ENCODE assay signal across 31 cellular contexts in the genomic region with DNA sequence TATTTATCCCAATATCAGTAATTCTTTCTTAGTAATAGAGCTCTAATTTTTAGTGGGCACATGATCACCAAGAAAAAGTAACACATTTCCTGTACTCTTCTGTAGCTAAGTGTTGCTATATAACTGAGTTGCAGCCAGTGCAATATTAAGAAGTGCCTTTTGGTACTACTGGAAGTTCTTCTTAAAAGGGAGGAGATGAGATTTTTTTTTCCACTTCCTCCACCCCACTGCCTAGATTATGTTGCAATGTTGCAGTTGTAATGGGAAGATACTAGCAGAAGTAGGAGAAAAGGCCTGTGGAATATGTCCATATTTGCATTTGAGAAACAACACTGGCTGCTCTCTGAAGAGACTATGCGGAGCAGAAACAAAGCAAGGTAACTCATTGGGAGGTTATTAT.
"Had no signal": no experiment of that assay in that cellular context is flagged by ENCODE, and none has a peak within 500 bp of the region (broad histone marks: within the 10 kb centered on the region; RNA-seq: fewer than 3 reads in every experiment).

No MANE protein-coding gene starts in this region.

- ATAC-seq: activated T-helper 17 cell treated with anti-CD3 and anti-CD28 coated beads, Interleukin-2, amount 50 U/mL, for 72 hours; K562; SK-N-SH treated with all-trans-retinoic acid at 6 μM for 48 hours; T-cell had no signal

- H3K27me3 Mint-ChIP-seq: activated CD4-positive, alpha-beta memory T cell treated with anti-CD3 and anti-CD28 coated beads, Interleukin-2, amount 10 ng/mL, durations not matched to agents 7 days and 5 days; activated naive CD8-positive, alpha-beta T cell; activated T-helper 17 cell treated with anti-CD3 and anti-CD28 coated beads, Interleukin-2, amount 50 U/mL, for 72 hours; T-cell had no signal

- H3K4me1 Mint-ChIP-seq: activated CD4-positive, alpha-beta memory T cell treated with anti-CD3 and anti-CD28 coated beads, Interleukin-2, amount 10 ng/mL, durations not matched to agents 7 days and 5 days; activated T-helper 17 cell treated with anti-CD3 and anti-CD28 coated beads, Interleukin-2, amount 50 U/mL, for 72 hours; T-cell had no signal

- DNase-seq: activated CD4-positive, alpha-beta memory T cell treated with anti-CD3 and anti-CD28 coated beads, Interleukin-2, amount 10 ng/mL, durations not matched to agents 7 days and 5 days; activated CD4-positive, alpha-beta T cell treated with anti-CD3 and anti-CD28 coated beads, Interleukin-2, amount 50 U/mL, for 1 hour; activated CD4-positive, CD25-positive, alpha-beta regulatory T cell; activated gamma-delta T cell; activated naive CD4-positive, alpha-beta T cell treated with anti-CD3 and anti-CD28 coated beads for 36 hours; activated T-cell treated with anti-CD3 and anti-CD28 coated beads for 4 hours; activated T-cell treated with anti-CD3 and anti-CD28 coated beads, Interleukin-2, amount 50 U/mL, for 48 hours; brain microvascular endothelial cell; Karpas-422; MM.1S; NCI-H1092 treated with DMSO at 0.1 percent for 48 hours; NCI-H1417 treated with DMSO at 0.1 percent for 48 hours; NCI-H1694; NCI-H2029; NCI-H2107; NCI-H345; NCI-H510A; NCI-H526 treated with DMSO at 0.1 percent for 48 hours; Peyer's patch; SHP77; T-cell; T-helper 2 cell; T1000 had no signal

- H3K4me1 ChIP-seq: Peyer's patch, SJSA1 had no signal

- H3K36me3 ChIP-seq: brain microvascular endothelial cell, cardiac muscle cell, Peyer's patch, SJSA1 had no signal

- H3K4me3 Mint-ChIP-seq: activated CD4-positive, alpha-beta memory T cell treated with anti-CD3 and anti-CD28 coated beads, Interleukin-2, amount 10 ng/mL, durations not matched to agents 7 days and 5 days; activated naive CD4-positive, alpha-beta T cell treated with anti-CD3 and anti-CD28 coated beads for 36 hours; activated naive CD8-positive, alpha-beta T cell; activated T-helper 17 cell treated with anti-CD3 and anti-CD28 coated beads, Interleukin-2, amount 50 U/mL, for 72 hours; T-cell had no signal

- H3K36me3 Mint-ChIP-seq: activated naive CD8-positive, alpha-beta T cell; T-cell had no signal

- H3K4me3 ChIP-seq: cardiac muscle cell, K562, Peyer's patch, SJSA1 had no signal

- H3K27ac Mint-ChIP-seq: activated CD4-positive, alpha-beta memory T cell treated with anti-CD3 and anti-CD28 coated beads, Interleukin-2, amount 10 ng/mL, durations not matched to agents 7 days and 5 days; activated naive CD4-positive, alpha-beta T cell treated with anti-CD3 and anti-CD28 coated beads for 36 hours; activated naive CD8-positive, alpha-beta T cell; activated T-helper 17 cell treated with anti-CD3 and anti-CD28 coated beads, Interleukin-2, amount 50 U/mL, for 72 hours; T-cell had no signal

- H3K9me3 ChIP-seq: Peyer's patch had no signal

- H3K27ac ChIP-seq: brain microvascular endothelial cell, cardiac muscle cell, Peyer's patch, RWPE1, SJSA1, VCaP had no signal

- H3K27me3 ChIP-seq: brain microvascular endothelial cell, cardiac muscle cell, Peyer's patch, SJSA1 had no signal
